ENCODE assay signal across 11 cellular contexts in the genomic region with DNA sequence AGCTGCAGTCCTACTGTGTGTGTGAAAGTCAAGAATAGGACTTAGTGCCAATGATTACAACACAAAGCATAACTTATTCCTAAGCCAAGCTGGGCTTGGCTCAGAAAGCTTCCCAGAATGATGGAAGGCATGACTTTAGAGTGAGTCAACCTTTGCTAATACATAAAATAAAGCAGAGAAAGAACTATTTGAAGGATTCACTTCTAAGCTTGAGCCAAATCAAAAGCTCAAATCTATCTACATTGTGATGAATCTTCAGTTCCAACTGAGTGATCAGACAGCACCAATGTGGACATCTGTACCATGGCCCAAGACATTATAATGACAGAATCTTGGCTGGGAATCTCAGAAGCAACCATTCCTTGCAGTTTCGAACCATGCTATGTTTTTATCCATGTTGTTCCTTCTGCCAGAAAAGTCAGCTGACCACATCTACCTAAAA. TPM values are rescaled to one million over a fixed set of nuclear protein-coding genes. Genes with fewer than 3 reads are reported as not detected.
DNase-seq lines count a peak whose midpoint lies in the region; ATAC-seq and TF ChIP-seq lines count a peak whose summit lies in the region.
"Had no signal": no experiment of that assay in that cellular context is flagged by ENCODE, and none has a peak within 500 bp of the region (broad histone marks: within the 10 kb centered on the region; RNA-seq: fewer than 3 reads in every experiment).

No MANE protein-coding gene starts in this region.

- H3K9ac ChIP-seq in adipocyte (ENCODE audit: low read length) = no peak overlapping the region

- peaks cover 0 to 1% (median 0%) of the 10 kb centered on the region in 6 donors for H3K9me3 Mint-ChIP-seq in immature natural killer cell

- peaks cover 0 to 11% (median 3%) of the 10 kb centered on the region in 3 donors for H3K36me3 Mint-ChIP-seq in immature natural killer cell

- peak overlapping the region; percentile 80 to 100 (median 98) for H3K27ac Mint-ChIP-seq in immature natural killer cell

- 73% methylated on average over 1 of the region's 1 CpG for WGBS in right cardiac atrium

- peaks cover 88% of the 10 kb centered on the region in 2 donors for H3K4me1 Mint-ChIP-seq in immature natural killer cell

- H3K4me1 ChIP-seq in right cardiac atrium (ENCODE audit: control insufficient read depth, insufficient read depth, low read length) = peaks cover 4% of the 10 kb centered on the region
- peaks cover 0 to 16% of the 10 kb centered on the region in 2 donors for H3K4me1 ChIP-seq in right atrium auricular region
- H3K4me1 ChIP-seq in adipocyte (ENCODE audit: control insufficient read depth, insufficient read depth, low read length) = peaks cover 43% of the 10 kb centered on the region
- peaks cover 66% of the 10 kb centered on the region for H3K4me1 ChIP-seq in effector memory CD4-positive, alpha-beta T cell (ENCODE audit: control insufficient read depth, insufficient read depth, low read length, poor library complexity, severe bottlenecking)
- H3K4me1 ChIP-seq: thyroid gland had no signal

- H3K4me3 ChIP-seq in right cardiac atrium (ENCODE audit: low read length) (no peak overlapping the region), right atrium auricular region (no peak overlapping the region), adipocyte (ENCODE audit: low read length) (no peak overlapping the region)
- H3K4me3 ChIP-seq in effector memory CD4-positive, alpha-beta T cell (ENCODE audit: insufficient read depth, low read depth, low read length, poor library complexity, severe bottlenecking) = no peak overlapping the region
- H3K4me3 ChIP-seq: skin epidermis, thyroid gland had no signal

- H3K27me3 Mint-ChIP-seq in immature natural killer cell (ENCODE audit: low read depth in 3 of 3) = peaks cover 10 to 25% (median 14%) of the 10 kb centered on the region in 3 donors

- DNase-seq in right cardiac atrium (no peak), right atrium auricular region (ENCODE audit: low spot score) (no peak), adipocyte (ENCODE audit: low read depth) (peak; percentile 88), immature natural killer cell (no peak), NCI-H1105 (lab: John Stamatoyannopoulos, UW) (no peak), medulla oblongata (ENCODE audit: extremely low spot score) (no peak), NCI-H748 treated with DMSO at 0.1 percent for 48 hours (lab: John Stamatoyannopoulos, UW) (no peak)
- DNase-seq in effector memory CD4-positive, alpha-beta T cell = no peak
- DNase-seq: NCI-H1694 treated with DMSO at 0.1 percent for 48 hours, thyroid gland had no signal

- no peak for TF ChIP-seq CTCF in right atrium auricular region (IDR thresholded peaks at IDR 0.05)

- H3K4me3 Mint-ChIP-seq in immature natural killer cell = peak overlapping the region in 1 of 5 donors; percentile 32

- H3K27me3 ChIP-seq in right cardiac atrium (ENCODE audit: control insufficient read depth, insufficient read depth) = no peaks in the 10 kb centered on the region
- no peaks in the 10 kb centered on the region for H3K27me3 ChIP-seq in right atrium auricular region
- H3K27me3 ChIP-seq in adipocyte (replicated peaks; ENCODE audit: control insufficient read depth, insufficient read depth, low read length) = no peaks in the 10 kb centered on the region
- H3K27me3 ChIP-seq in effector memory CD4-positive, alpha-beta T cell (replicated peaks; ENCODE audit: control insufficient read depth, insufficient read depth, low read length, poor library complexity, severe bottlenecking) = no peaks in the 10 kb centered on the region
- H3K27me3 ChIP-seq: thyroid gland had no signal

- no peak overlapping the region for H3K27ac ChIP-seq in right cardiac atrium (ENCODE audit: low read length)
- no peak overlapping the region for H3K27ac ChIP-seq in right atrium auricular region
- no peak overlapping the region for H3K27ac ChIP-seq in effector memory CD4-positive, alpha-beta T cell (ENCODE audit: insufficient read depth, low read length, poor library complexity, severe bottlenecking)
- H3K27ac ChIP-seq: thyroid gland had no signal

- H3K36me3 ChIP-seq in right atrium auricular region (peaks cover 5% of the 10 kb centered on the region), adipocyte (ENCODE audit: control insufficient read depth, insufficient read depth, low read length, severe bottlenecking) (peaks cover 15% of the 10 kb centered on the region)
- no peaks in the 10 kb centered on the region for H3K36me3 ChIP-seq in effector memory CD4-positive, alpha-beta T cell (ENCODE audit: control insufficient read depth, insufficient read depth, low read length)
- H3K36me3 ChIP-seq: thyroid gland had no signal

- peak; percentile 29 to 41 for ATAC-seq in right cardiac atrium

- intact Hi-C loops in right cardiac atrium (cut with DNase I) = no loop called here

- no peaks in the 10 kb centered on the region for H3K9me3 ChIP-seq in right cardiac atrium (ENCODE audit: control insufficient read depth, low read length)
- no peaks in the 10 kb centered on the region for H3K9me3 ChIP-seq in right atrium auricular region
- no peaks in the 10 kb centered on the region for H3K9me3 ChIP-seq in adipocyte (ENCODE audit: control insufficient read depth, low read length)
- H3K9me3 ChIP-seq in effector memory CD4-positive, alpha-beta T cell (ENCODE audit: control insufficient read depth, low read length) = no peaks in the 10 kb centered on the region
- H3K9me3 ChIP-seq: thyroid gland had no signal

RNA-seq across cellular contexts. Expression of gene SMG6, which starts 41.4 kb away (rescaled TPM):
- total RNA-seq in right cardiac atrium (10 to 100 TPM; 22.9 to 36.0 (median 30.6) TPM), right atrium auricular region (10 to 100 TPM; 18.2 to 29.3 TPM)
- polyA plus RNA-seq in right cardiac atrium (18.7 TPM), immature natural killer cell (1 to 10 TPM; 1.6 to 9.8 (median 4.7) TPM)

RNA-seq across cellular contexts. Expression of gene SRR, which starts 41.6 kb away (rescaled TPM):
- total RNA-seq in right cardiac atrium (10 to 100 TPM; 11.1 to 12.5 (median 11.8) TPM), right atrium auricular region (10 to 100 TPM in 1 of 2 donors, 1 to 10 TPM in 1; 9.7 to 11.5 TPM)
- polyA plus RNA-seq in right cardiac atrium (5.2 TPM), immature natural killer cell (10 to 100 TPM in 1 of 3 donors, 1 to 10 TPM in 2; 6.6 to 13.9 (median 8.6) TPM)
